In the genomic region with DNA sequence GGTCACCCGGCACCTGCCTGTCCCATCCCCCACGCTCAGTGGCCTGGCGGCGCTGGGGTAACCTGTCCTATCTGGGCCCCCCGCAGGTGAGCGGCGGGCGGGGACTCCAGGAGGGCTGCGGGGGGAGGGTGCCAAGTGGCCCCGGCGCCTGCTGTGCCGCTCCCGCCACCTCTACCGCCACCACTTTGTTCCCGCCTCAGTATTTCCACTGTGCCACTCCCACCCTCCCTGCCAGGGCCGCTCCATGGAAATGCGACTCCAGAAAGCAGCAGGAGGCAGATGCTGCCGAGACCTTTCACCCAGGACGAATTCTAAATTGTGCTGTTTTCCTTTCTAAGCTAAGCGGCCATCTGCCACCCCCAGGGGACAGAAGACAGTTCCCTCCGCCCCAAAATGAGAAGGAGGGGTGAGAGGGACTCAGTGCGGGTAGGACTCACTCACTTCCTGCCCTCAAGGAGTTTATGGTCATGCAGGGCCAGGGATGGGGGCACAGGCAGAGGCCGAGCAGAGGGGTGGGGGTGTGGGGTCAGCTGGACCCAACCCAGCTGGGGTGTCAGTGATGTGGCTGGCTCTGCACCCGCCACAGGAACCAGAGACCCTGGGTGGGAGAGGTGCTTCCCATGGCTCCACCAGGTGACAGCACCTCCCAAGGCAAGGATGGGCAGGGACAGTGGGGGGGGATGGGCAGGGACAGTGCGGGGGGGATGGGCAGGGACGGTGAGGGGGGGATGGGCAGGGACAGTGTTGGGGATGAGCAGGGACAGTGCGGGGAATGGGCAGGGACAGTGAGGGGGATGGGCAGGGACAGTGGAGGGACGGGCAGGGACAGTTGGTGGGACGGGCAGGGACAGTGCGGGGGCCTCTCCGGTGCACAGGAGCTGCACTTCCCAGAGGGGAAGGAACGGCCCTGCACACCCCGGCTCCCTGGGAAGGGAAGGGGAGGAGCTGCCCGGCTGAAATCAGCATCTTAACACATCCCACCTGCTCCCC, we compare ENCODE assay signal across 9 cellular contexts. TPM values are rescaled to one million over a fixed set of nuclear protein-coding genes. Genes with fewer than 3 reads are reported as not detected.
DNase-seq lines count a peak whose midpoint lies in the region; ATAC-seq, FAIRE-seq and TF ChIP-seq lines count a peak whose summit lies in the region.
"Had no signal": no experiment of that assay in that cellular context is flagged by ENCODE, and none has a peak within 500 bp of the region (broad histone marks: within the 10 kb centered on the region; RNA-seq: fewer than 3 reads in every experiment).

No MANE protein-coding gene starts in this region.

- 36% methylated on average over 21 of the region's 34 CpGs for WGBS in A549 (ENCODE audit: missing lambda C conversion rate)

- 0 out of 5 replicates have a peak, but pooled peaks of 1 of the 2 experiments have one; percentile 12 for TF ChIP-seq RAD21 in A549 (conservative IDR thresholded peaks at IDR 0.05 in 1 of 2, IDR thresholded peaks at IDR 0.05 in 1 of 2)

- TF ChIP-seq EP300 in A549 (IDR thresholded peaks at IDR 0.05) = no peak

- peak overlapping the region; percentile 62 to 83 for H3K27ac ChIP-seq in A549

- DNase-seq in A549 (ENCODE audit: low read depth in 1 of 2, low spot score in 1 of 2) (peak; percentile 45 to 48), GM13977 (ENCODE audit: low spot score) (peak; percentile 80), SK-N-DZ (ENCODE audit: low spot score) (peak; percentile 51), left lobe of liver (ENCODE audit: low spot score) (no peak), GDM1 (lab: John Stamatoyannopoulos, UW) (no peak), SKM-1 treated with dmso at 0.1 percent for 144 hours (lab: John Stamatoyannopoulos, UW; ENCODE audit: unreplicated experiment) (no peak)
- DNase-seq: aorta had no signal

- H3K4me1 ChIP-seq in A549 = peaks cover 42% of the 10 kb centered on the region

- no peak for TF ChIP-seq POLR2A in A549 (IDR thresholded peaks at IDR 0.05; ENCODE audit: low read length)

- H3K9me3 ChIP-seq in A549 = no peaks in the 10 kb centered on the region

- no peak for FAIRE-seq in A549 (lab: Jason Lieb, UNC)

- ATAC-seq in A549 (peak; percentile 32 to 66; a peak in 5 of 6 replicates), left lobe of liver (peak; percentile 7), GM21737 (IDR thresholded peaks at IDR 0.05; ENCODE audit: unreplicated experiment) (no peak), GM19452 (IDR thresholded peaks at IDR 0.05; ENCODE audit: unreplicated experiment) (no peak)

- POLR2A ChIA-PET in A549 (lab: Yijun Ruan, JAX) = no interaction called here

- CTCF ChIA-PET in A549 (lab: Yijun Ruan, JAX) = interaction anchor here (1.0 to 4.9 kb wide), 6 partner anchors 11 to 101 kb away, joined by 3 to 35 read pairs (median 10); no protein-coding TSS in a partner anchor

- no peak for TF ChIP-seq CTCF in A549 (IDR thresholded peaks at IDR 0.05)
- no peak for TF ChIP-seq CTCF in GM13977 (IDR thresholded peaks at IDR 0.05; ENCODE audit: extremely low read depth, insufficient read depth, missing control alignments)

- H3K4me2 ChIP-seq in A549 = peak overlapping the region; percentile 60

- no peak overlapping the region for H3K4me3 ChIP-seq in A549

- in situ Hi-C loops in GM13977 (cut with MboI; ENCODE audit: low pct_unique_long_range_greater_than_20kb, low sequenced_read_pairs, unreplicated experiment) = no loop called here

TF ChIP-seq in A549, 52 proteins besides CTCF, POLR2A, EP300 and RAD21:
- TF ChIP-seq TP53 (CRISPR knock-in tag; IDR thresholded peaks at IDR 0.05) (no peak), CHD2 (IDR thresholded peaks at IDR 0.05; ENCODE audit: low read length, partially characterized antibody) (peak; percentile 33)
TF ChIP-seq in A549: peak in this region for 1.

RNA-seq across cellular contexts. Expression of a gene that starts 17.8 kb away (rescaled TPM):
- 0.88 and 1.2 TPM in 2 replicates for polyA plus RNA-seq in A549 (2011; rRNA removed)
- 2.6 and 3.9 TPM in 2 replicates for polyA plus RNA-seq in A549 (2012; cell fraction: cytosol; rRNA removed)
- polyA plus RNA-seq in A549 (2012; cell fraction: nucleus; rRNA removed) = 15.6 and 21.6 TPM in 2 replicates
- polyA plus RNA-seq in A549 (2017; fragmentation: RNase III; extraction: RNeasy Plus Mini Kit Qiagen cat#74134 plus additional on column Dnase treatment) = 4.6 to 6.4 TPM (median 5.7 TPM) in 3 replicates
- 1.7 and 2.4 TPM in 2 replicates for polyA minus RNA-seq in A549 (2011; rRNA and poly(A)+ RNA removed)
- 0.20 and 0.44 TPM in 2 replicates for polyA plus RNA-seq in SK-N-DZ (2014; cell fraction: cytosol; rRNA removed)
- 0.85 and 12.6 TPM in 2 replicates for polyA plus RNA-seq in SK-N-DZ (2014; cell fraction: nucleus; rRNA removed)
- total RNA-seq in left lobe of liver = 31.9 TPM

RNA-seq across cellular contexts. Expression of a gene that starts 45.2 kb away (rescaled TPM):
- polyA plus RNA-seq in A549 (2011; rRNA removed) = 24.2 and 32.3 TPM in 2 replicates
- 26.8 and 30.0 TPM in 2 replicates for polyA plus RNA-seq in A549 (2012; cell fraction: cytosol; rRNA removed)
- polyA plus RNA-seq in A549 (2012; cell fraction: nucleus; rRNA removed) = 90.6 and 117 TPM in 2 replicates
- 35.7 to 41.5 TPM (median 38.0 TPM) in 3 replicates for polyA plus RNA-seq in A549 (2017; fragmentation: RNase III; extraction: RNeasy Plus Mini Kit Qiagen cat#74134 plus additional on column Dnase treatment)
- 34.0 and 47.0 TPM in 2 replicates for polyA minus RNA-seq in A549 (2011; rRNA and poly(A)+ RNA removed)
- polyA plus RNA-seq in SK-N-DZ (2014; cell fraction: cytosol; rRNA removed) = 15.0 and 17.1 TPM in 2 replicates
- polyA plus RNA-seq in SK-N-DZ (2014; cell fraction: nucleus; rRNA removed) = 27.2 and 62.2 TPM in 2 replicates
- 71.8 TPM for total RNA-seq in left lobe of liver

Comparison
In these comparisons a context has a peak if more than half of its experiments do, and no peak if none do; other contexts are left out.
1. ATAC-seq: peak in A549 (2 of 2) and left lobe of liver (single experiment); none in GM21737 (single experiment) and GM19452 (single experiment).
2. DNase-seq: peak in A549 (2 of 2), GM13977 (single experiment) and SK-N-DZ (single experiment); none in left lobe of liver (single experiment), GDM1 (single experiment) and SKM-1 treated with dmso at 0.1 percent for 144 hours (single experiment).